ENCODE assay signal across 17 cellular contexts in the genomic region with DNA sequence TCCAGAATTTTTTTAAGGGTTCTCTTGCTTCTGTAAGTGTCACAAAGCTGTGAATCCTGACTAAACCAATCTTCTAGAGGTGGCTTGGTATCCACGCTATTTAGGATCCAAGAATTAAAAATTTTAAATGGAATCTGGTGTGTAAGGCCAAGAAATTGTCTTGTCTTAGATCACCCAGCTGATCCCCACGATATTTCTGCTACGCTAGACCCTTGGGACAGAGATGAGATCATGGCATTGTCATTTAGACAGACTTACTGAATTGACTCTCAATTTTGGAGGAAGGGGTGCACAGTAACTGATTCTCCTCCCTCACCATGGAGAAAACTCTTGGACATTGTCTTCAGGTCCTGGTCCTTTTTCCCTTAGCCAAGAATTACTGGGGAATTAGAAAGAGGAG. TPM values are rescaled to one million over a fixed set of nuclear protein-coding genes. Genes with fewer than 3 reads are reported as not detected.
DNase-seq lines count a peak whose midpoint lies in the region; ATAC-seq, FAIRE-seq and TF ChIP-seq lines count a peak whose summit lies in the region.
"Had no signal": no experiment of that assay in that cellular context is flagged by ENCODE, and none has a peak within 500 bp of the region (broad histone marks: within the 10 kb centered on the region; RNA-seq: fewer than 3 reads in every experiment).

No MANE protein-coding gene starts in this region.

- peaks cover 3 to 7% of the 10 kb centered on the region in 2 donors for H3K36me3 Mint-ChIP-seq in activated T-cell treated with anti-CD3 and anti-CD28 coated beads, Interleukin-2, amount 50 U/mL, for 72 hours (ENCODE audit: insufficient read depth in 2 of 2)
- H3K36me3 Mint-ChIP-seq in activated T-helper 1 cell treated with anti-CD3 and anti-CD28 coated beads, Interleukin-12 subunit alpha, Interleukin-12 subunit beta, Interleukin-2, Interleukin-4 antibody, amounts not matched to agents 30 ng/mL and 10 ng/mL and 1 ng/mL, durations not matched to agents 14 hours and 24 hours and 36 hours (ENCODE audit: low read depth) = peaks cover 39% of the 10 kb centered on the region
- H3K36me3 Mint-ChIP-seq in naive thymus-derived CD8-positive, alpha-beta T cell = no peaks in the 10 kb centered on the region
- H3K36me3 Mint-ChIP-seq in nephron progenitor cell (ENCODE audit: low read depth) = no peaks in the 10 kb centered on the region

- H3K27me3 ChIP-seq in prostate gland (replicated peaks; ENCODE audit: insufficient read depth) = no peaks in the 10 kb centered on the region
- H3K27me3 ChIP-seq: colonic mucosa, sigmoid colon had no signal

- H3K27ac Mint-ChIP-seq in activated T-cell treated with anti-CD3 and anti-CD28 coated beads, Interleukin-2, amount 50 U/mL, for 72 hours = peak overlapping the region; percentile 100
- peak overlapping the region; percentile 97 for H3K27ac Mint-ChIP-seq in activated T-helper 1 cell treated with anti-CD3 and anti-CD28 coated beads, Interleukin-12 subunit alpha, Interleukin-12 subunit beta, Interleukin-2, Interleukin-4 antibody, amounts not matched to agents 30 ng/mL and 10 ng/mL and 1 ng/mL, durations not matched to agents 14 hours and 24 hours and 36 hours
- H3K27ac Mint-ChIP-seq in naive thymus-derived CD8-positive, alpha-beta T cell = peak overlapping the region in 8 of 10 donors; percentile 33 to 98 (median 62)
- H3K27ac Mint-ChIP-seq in nephron progenitor cell = no peak overlapping the region

- no peaks in the 10 kb centered on the region for H3K9me3 Mint-ChIP-seq in activated T-cell treated with anti-CD3 and anti-CD28 coated beads, Interleukin-2, amount 50 U/mL, for 72 hours
- no peaks in the 10 kb centered on the region for H3K9me3 Mint-ChIP-seq in activated T-helper 1 cell treated with anti-CD3 and anti-CD28 coated beads, Interleukin-12 subunit alpha, Interleukin-12 subunit beta, Interleukin-2, Interleukin-4 antibody, amounts not matched to agents 30 ng/mL and 10 ng/mL and 1 ng/mL, durations not matched to agents 14 hours and 24 hours and 36 hours
- H3K9me3 Mint-ChIP-seq in naive thymus-derived CD8-positive, alpha-beta T cell = no peaks in the 10 kb centered on the region
- H3K9me3 Mint-ChIP-seq in nephron progenitor cell = no peaks in the 10 kb centered on the region

- POLR2A ChIA-PET in naive thymus-derived CD8-positive, alpha-beta T cell (lab: Charles Lee) = no interaction called here

- peak overlapping the region; percentile 69 to 100 for H3K4me3 Mint-ChIP-seq in activated T-cell treated with anti-CD3 and anti-CD28 coated beads, Interleukin-2, amount 50 U/mL, for 72 hours
- peak overlapping the region; percentile 80 for H3K4me3 Mint-ChIP-seq in activated T-helper 1 cell treated with anti-CD3 and anti-CD28 coated beads, Interleukin-12 subunit alpha, Interleukin-12 subunit beta, Interleukin-2, Interleukin-4 antibody, amounts not matched to agents 30 ng/mL and 10 ng/mL and 1 ng/mL, durations not matched to agents 14 hours and 24 hours and 36 hours
- H3K4me3 Mint-ChIP-seq in naive thymus-derived CD8-positive, alpha-beta T cell = peak overlapping the region in 1 of 10 donors; percentile 3
- no peak overlapping the region for H3K4me3 Mint-ChIP-seq in nephron progenitor cell

- peaks cover 94% of the 10 kb centered on the region for H3K4me1 Mint-ChIP-seq in activated T-cell treated with anti-CD3 and anti-CD28 coated beads, Interleukin-2, amount 50 U/mL, for 72 hours (ENCODE audit: low read depth)
- H3K4me1 Mint-ChIP-seq in activated T-helper 1 cell treated with anti-CD3 and anti-CD28 coated beads, Interleukin-12 subunit alpha, Interleukin-12 subunit beta, Interleukin-2, Interleukin-4 antibody, amounts not matched to agents 30 ng/mL and 10 ng/mL and 1 ng/mL, durations not matched to agents 14 hours and 24 hours and 36 hours (ENCODE audit: low read depth) = peaks cover 89% of the 10 kb centered on the region
- H3K4me1 Mint-ChIP-seq in naive thymus-derived CD8-positive, alpha-beta T cell = peaks cover 34 to 91% (median 82%) of the 10 kb centered on the region in 4 donors
- peaks cover 11% of the 10 kb centered on the region for H3K4me1 Mint-ChIP-seq in nephron progenitor cell

- no peaks in the 10 kb centered on the region for H3K36me3 ChIP-seq in prostate gland
- H3K36me3 ChIP-seq: colonic mucosa, sigmoid colon had no signal

- no peak for TF ChIP-seq CTCF in D721Med (IDR thresholded peaks at IDR 0.05; ENCODE audit: insufficient read depth, missing control alignments)
- no peak for TF ChIP-seq CTCF in nephron progenitor cell (IDR thresholded peaks at IDR 0.05)
- no peak for TF ChIP-seq CTCF in prostate gland (IDR thresholded peaks at IDR 0.05)

- no peaks in the 10 kb centered on the region for H3K4me1 ChIP-seq in prostate gland (replicated peaks)
- H3K4me1 ChIP-seq: sigmoid colon had no signal

- TF ChIP-seq POLR2A in prostate gland (IDR thresholded peaks at IDR 0.05) = no peak

- no peak overlapping the region for H3K4me3 ChIP-seq in prostate gland
- H3K4me3 ChIP-seq: colonic mucosa, sigmoid colon had no signal

- peak; percentile 70 for FAIRE-seq in D721Med (lab: Jason Lieb, UNC)

- 86% methylated on average over 3 of the region's 3 CpGs for WGBS in prostate gland

- DNase-seq in activated T-cell treated with anti-CD3 and anti-CD28 coated beads, Interleukin-2, amount 50 U/mL, for 72 hours = no peak
- DNase-seq in activated T-cell treated with anti-CD3 and anti-CD28 coated beads for 4 hours (no peak), D721Med (ENCODE audit: insufficient read length, low spot score) (no peak), nephron progenitor cell (no peak), prostate gland (ENCODE audit: low spot score) (no peak)
- no peak for DNase-seq in activated T-helper 1 cell treated with anti-CD3 and anti-CD28 coated beads, Interleukin-12 subunit alpha, Interleukin-12 subunit beta, Interleukin-2, Interleukin-4 antibody, amounts not matched to agents 30 ng/mL and 10 ng/mL and 1 ng/mL, durations not matched to agents 14 hours and 24 hours and 36 hours (ENCODE audit: low spot score)
- DNase-seq in naive thymus-derived CD8-positive, alpha-beta T cell = no peak
- DNase-seq: amygdala; colonic mucosa; left colon; midbrain; NCI-H1436; NCI-H2227 treated with DMSO at 0.1 percent for 48 hours; NK-92 treated with Interleukin-12 subunit alpha and Interleukin-12 subunit beta, amount 100 ng/mL, for 24 hours; sigmoid colon; substantia nigra had no signal

- H3K9me3 ChIP-seq in prostate gland = no peaks in the 10 kb centered on the region
- H3K9me3 ChIP-seq: colonic mucosa, sigmoid colon had no signal

- ATAC-seq in activated T-cell treated with anti-CD3 and anti-CD28 coated beads, Interleukin-2, amount 50 U/mL, for 72 hours (replicated peaks in 1 of 2) = peak in 1 of 2 donors; percentile 10
- no peak for ATAC-seq in naive thymus-derived CD8-positive, alpha-beta T cell
- ATAC-seq in GM18909 (IDR thresholded peaks at IDR 0.05; ENCODE audit: poor library complexity, unreplicated experiment) = no peak
- ATAC-seq: left colon had no signal

- no peak overlapping the region for H3K27ac ChIP-seq in prostate gland
- H3K27ac ChIP-seq: sigmoid colon had no signal

- intact Hi-C loops in activated T-helper 1 cell treated with anti-CD3 and anti-CD28 coated beads, Interleukin-12 subunit alpha, Interleukin-12 subunit beta, Interleukin-2, Interleukin-4 antibody, amounts not matched to agents 30 ng/mL and 10 ng/mL and 1 ng/mL, durations not matched to agents 14 hours and 24 hours and 36 hours (cut with micrococcal nuclease) = no loop called here
- intact Hi-C loops in prostate gland (cut with DNase I) = no loop called here

- H3K27me3 Mint-ChIP-seq in activated T-cell treated with anti-CD3 and anti-CD28 coated beads, Interleukin-2, amount 50 U/mL, for 72 hours (ENCODE audit: low read depth) = no peaks in the 10 kb centered on the region
- H3K27me3 Mint-ChIP-seq in activated T-helper 1 cell treated with anti-CD3 and anti-CD28 coated beads, Interleukin-12 subunit alpha, Interleukin-12 subunit beta, Interleukin-2, Interleukin-4 antibody, amounts not matched to agents 30 ng/mL and 10 ng/mL and 1 ng/mL, durations not matched to agents 14 hours and 24 hours and 36 hours (ENCODE audit: insufficient read depth) = no peaks in the 10 kb centered on the region
- no peaks in the 10 kb centered on the region for H3K27me3 Mint-ChIP-seq in naive thymus-derived CD8-positive, alpha-beta T cell
- H3K27me3 Mint-ChIP-seq in nephron progenitor cell (ENCODE audit: low read depth, poor library complexity) = peaks cover 32% of the 10 kb centered on the region

RNA-seq across cellular contexts. Expression of a gene that starts 5.7 kb away (rescaled TPM):
- total RNA-seq in activated T-cell treated with anti-CD3 and anti-CD28 coated beads, Interleukin-2, amount 50 U/mL, for 72 hours = 10 to 100 TPM; 19.9 to 32.3 TPM
- 37.1 and 39.0 TPM in 2 replicates for total RNA-seq in activated T-helper 1 cell treated with anti-CD3 and anti-CD28 coated beads, Interleukin-12 subunit alpha, Interleukin-12 subunit beta, Interleukin-2, Interleukin-4 antibody, amounts not matched to agents 30 ng/mL and 10 ng/mL and 1 ng/mL, durations not matched to agents 14 hours and 24 hours and 36 hours
- total RNA-seq in naive thymus-derived CD8-positive, alpha-beta T cell = 1 to 10 TPM; 6.3 to 6.5 TPM
- 1 to 10 TPM; 3.3 to 3.7 (median 3.4) TPM for polyA plus RNA-seq in naive thymus-derived CD8-positive, alpha-beta T cell
- 1 to 10 TPM in 1 of 2 donors, under 1 TPM in 1; 0.77 to 2.4 TPM for total RNA-seq in prostate gland
